In genomic region chr19:32346901-32347300, GRCh38 we compare ENCODE assay signal across 8 cellular contexts. TPM values are rescaled to one million over a fixed set of nuclear protein-coding genes. Genes with fewer than 3 reads are reported as not detected.
DNase-seq lines count a peak whose midpoint lies in the region; ATAC-seq, FAIRE-seq and TF ChIP-seq lines count a peak whose summit lies in the region.

No MANE protein-coding gene starts in this region.

- H3K4me3 Mint-ChIP-seq in astrocyte (ENCODE audit: unreplicated experiment) (peak overlapping the region; percentile 99), memory B cell (peak overlapping the region; percentile 97)

- no peak for DNase-seq in heart right ventricle
- no peak for DNase-seq in Right ventricle myocardium superior
- DNase-seq in astrocyte (ENCODE audit: low read depth): no peak
- DNase-seq in memory B cell (ENCODE audit: low spot score in 2 of 2): no peak
- DNase-seq in vagina (ENCODE audit: extremely low spot score in 2 of 2): no peak
- DNase-seq in stimulated activated naive CD4-positive, alpha-beta T cell (lab: John Stamatoyannopoulos, UW): no peak
- DNase-seq in anterior cingulate cortex (lab: John Stamatoyannopoulos, UW): no peak

- no peaks in the 10 kb centered on the region for H3K9me3 Mint-ChIP-seq in astrocyte (ENCODE audit: unreplicated experiment)
- no peaks in the 10 kb centered on the region for H3K9me3 Mint-ChIP-seq in memory B cell

- no peaks in the 10 kb centered on the region for H3K27me3 Mint-ChIP-seq in astrocyte (ENCODE audit: low read depth, unreplicated experiment)
- no peaks in the 10 kb centered on the region for H3K27me3 Mint-ChIP-seq in memory B cell

- 76% methylated on average over 3 of the region's 3 CpGs for WGBS in heart right ventricle, 2 donors

- peaks cover 0 to 53% (median 47%) of the 10 kb centered on the region in 9 donors for H3K4me1 ChIP-seq in heart right ventricle
- H3K4me1 ChIP-seq in astrocyte (ENCODE audit: insufficient read depth, low read length): peaks cover 26% of the 10 kb centered on the region
- peaks cover 36% of the 10 kb centered on the region for H3K4me1 ChIP-seq in vagina

- H3K27me3 ChIP-seq in heart right ventricle: peaks cover 0 to 91% (median 0%) of the 10 kb centered on the region in 7 donors
- peaks cover 4% of the 10 kb centered on the region for H3K27me3 ChIP-seq in astrocyte (ENCODE audit: insufficient read depth, low read length)
- H3K27me3 ChIP-seq in vagina: no peaks in the 10 kb centered on the region

- H3K4me1 Mint-ChIP-seq in astrocyte (ENCODE audit: low read depth, unreplicated experiment) (peaks cover 19% of the 10 kb centered on the region), memory B cell (peaks cover 23% of the 10 kb centered on the region)

- FAIRE-seq in astrocyte (lab: Jason Lieb, UNC): no peak

- H3K27ac Mint-ChIP-seq in astrocyte (ENCODE audit: unreplicated experiment) (peak overlapping the region; percentile 28), memory B cell (no peak overlapping the region)

- H3K36me3 ChIP-seq in heart right ventricle (peaks cover 0 to 38% (median 8%) of the 10 kb centered on the region in 9 donors), astrocyte (ENCODE audit: insufficient read depth, low read length) (no peaks in the 10 kb centered on the region), vagina (peaks cover 0 to 6% of the 10 kb centered on the region in 2 donors)

- ATAC-seq in heart right ventricle: no peak
- ATAC-seq in Right ventricle myocardium superior (ENCODE audit: poor library complexity): no peak
- ATAC-seq in memory B cell (ENCODE audit: low read depth): no peak
- ATAC-seq in GM21529 (IDR thresholded peaks at IDR 0.05; ENCODE audit: unreplicated experiment): no peak

- peaks cover 56% of the 10 kb centered on the region for H3K79me2 ChIP-seq in astrocyte (ENCODE audit: insufficient read depth, low read length)

- H3K9me3 ChIP-seq in heart right ventricle: no peaks in the 10 kb centered on the region
- no peaks in the 10 kb centered on the region for H3K9me3 ChIP-seq in astrocyte (ENCODE audit: insufficient read depth, low read depth, low read length)
- H3K9me3 ChIP-seq in vagina: no peaks in the 10 kb centered on the region

- peak overlapping the region in 3 of 10 donors; percentile 6 to 89 (median 86) for H3K27ac ChIP-seq in heart right ventricle
- no peak overlapping the region for H3K27ac ChIP-seq in astrocyte (ENCODE audit: low read depth, low read length)
- no peak overlapping the region for H3K27ac ChIP-seq in vagina

- no peaks in the 10 kb centered on the region for H3K36me3 Mint-ChIP-seq in astrocyte (ENCODE audit: low read depth, unreplicated experiment)
- peaks cover 18% of the 10 kb centered on the region for H3K36me3 Mint-ChIP-seq in memory B cell

- peak overlapping the region; percentile 92 for H3K4me2 ChIP-seq in astrocyte (ENCODE audit: low read length)

- TF ChIP-seq CTCF in heart right ventricle (IDR thresholded peaks at IDR 0.05) (no peak), astrocyte (IDR thresholded peaks at IDR 0.05; ENCODE audit: insufficient read depth, low read depth, low read length) (no peak), vagina (IDR thresholded peaks at IDR 0.05) (no peak)

- no peak overlapping the region for H2AFZ ChIP-seq in astrocyte (ENCODE audit: low read depth, low read length)

- no peak for TF ChIP-seq POLR2A in vagina (IDR thresholded peaks at IDR 0.05)

- intact Hi-C loops in heart right ventricle (cut with DNase I) (loop anchor here in 6 of 10 donors (5.0 to 10.0 kb wide), 5 partner anchors 58 to 238 kb away; partner anchors contain the start of genes DPY19L3 (in 4 of the 6) and PDCD5 (in 4 of the 6)), Right ventricle myocardium superior (cut with DNase I) (loop anchor here (10.0 kb wide), 1 partner anchor 58 kb away; the partner anchor contains the start of gene DPY19L3), vagina (cut with DNase I) (no loop called here)

- peaks cover 18% of the 10 kb centered on the region for H4K20me1 ChIP-seq in astrocyte (ENCODE audit: insufficient read depth, low read length)

- H3K4me3 ChIP-seq in heart right ventricle: peak overlapping the region; percentile 77 to 98 (median 90)
- peak overlapping the region; percentile 86 for H3K4me3 ChIP-seq in astrocyte (ENCODE audit: insufficient read depth, low read depth, low read length)
- peak overlapping the region; percentile 1 to 78 for H3K4me3 ChIP-seq in vagina

- H3K9ac ChIP-seq in astrocyte (ENCODE audit: low read length): peak overlapping the region; percentile 93

RNA-seq across cellular contexts. Expression of gene ZNF507, which starts 1.5 kb away (rescaled TPM):
- total RNA-seq in heart right ventricle (10 to 100 TPM; 13.3 to 26.6 (median 17.7) TPM), Right ventricle myocardium superior (13.7 TPM), astrocyte (12.4 and 14.7 TPM in 2 replicates), vagina (27.5 TPM)
- 1 to 10 TPM; 2.7 to 5.6 TPM for polyA plus RNA-seq in heart right ventricle

RNA-seq across cellular contexts. Expression of gene DPY19L3, which starts 58.7 kb away (rescaled TPM):
- total RNA-seq in heart right ventricle (10 to 100 TPM in 1 of 10 donors, 1 to 10 TPM in 9; 3.2 to 11.8 (median 4.7) TPM), Right ventricle myocardium superior (6.5 TPM), astrocyte (48.5 and 50.9 TPM in 2 replicates), vagina (10.3 TPM)
- 1 to 10 TPM; 2.9 to 3.5 TPM for polyA plus RNA-seq in heart right ventricle

Comparison
In these comparisons a context has a peak if more than half of its experiments do, and no peak if none do; other contexts are left out.
1. H3K4me3 ChIP-seq: peak in every context shown above with its lines; median percentile 90 in heart right ventricle; 86 in astrocyte; 40 in vagina.